Comparison of ENCODE assay signal across 11 cellular contexts in the genomic region with DNA sequence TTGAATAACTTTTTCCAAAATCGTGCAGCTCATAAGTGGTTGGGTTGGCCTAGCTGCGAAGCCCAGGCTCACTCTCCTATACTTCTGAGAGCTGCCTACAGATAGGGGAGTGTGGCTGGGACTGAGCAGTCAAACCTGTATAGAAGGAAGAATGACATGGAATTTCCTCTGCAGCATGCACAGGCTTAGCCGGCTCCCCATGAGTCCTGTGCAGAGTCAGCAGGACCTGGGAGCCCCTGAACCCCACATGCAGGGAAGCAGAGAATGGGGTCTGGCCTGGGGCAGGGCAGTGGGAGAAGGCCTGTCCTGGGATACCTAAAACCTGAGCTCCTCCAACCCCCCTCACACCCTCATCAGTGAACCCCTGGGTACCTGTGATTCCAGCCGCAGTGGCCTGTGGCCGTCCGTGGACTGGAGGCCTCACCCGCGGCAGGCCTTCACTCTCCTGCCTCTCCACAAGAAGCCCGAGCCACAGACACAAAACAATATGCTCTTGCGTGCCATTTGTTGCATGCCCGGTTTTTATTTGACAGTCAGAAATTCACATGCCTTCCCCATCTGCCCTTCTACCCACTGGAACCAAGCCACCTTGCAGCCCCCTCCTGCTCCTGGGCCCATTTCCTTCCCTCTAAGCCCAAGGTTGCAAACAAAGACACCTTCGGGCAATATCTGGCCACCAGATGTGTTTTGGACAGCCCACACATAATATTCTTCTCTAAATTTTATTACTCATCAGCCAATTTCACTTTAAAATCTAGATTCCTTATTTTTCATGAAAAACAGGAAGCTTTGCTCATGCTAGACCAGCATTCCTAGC. TPM values are rescaled to one million over a fixed set of nuclear protein-coding genes. Genes with fewer than 3 reads are reported as not detected.
A peak's percentile ranks its signal among the peaks of the same experiment; 100 is the strongest.
DNase-seq lines count a peak whose midpoint lies in the region; ATAC-seq and TF ChIP-seq lines count a peak whose summit lies in the region.
"Had no signal": no experiment of that assay in that cellular context is flagged by ENCODE, and none has a peak within 500 bp of the region (broad histone marks: within the 10 kb centered on the region; RNA-seq: fewer than 3 reads in every experiment).

No MANE protein-coding gene starts in this region.

- no peak overlapping the region for H3K4me3 Mint-ChIP-seq in activated T-helper 2 cell treated with anti-CD3 and anti-CD28 coated beads, Interferon-gamma antibody, Interleukin-2, Interleukin-4, amounts not matched to agents 10 μg/mL and 5 μg/mL and 100 μg/mL, durations not matched to agents 14 hours and 24 hours and 36 hours (ENCODE audit: low read depth)

- H3K27ac ChIP-seq in lower lobe of right lung: peak overlapping the region; percentile 77
- H3K27ac ChIP-seq in brain microvascular endothelial cell: no peak overlapping the region
- H3K27ac ChIP-seq: ascending aorta, tibial artery had no signal

- intact Hi-C loops in activated T-helper 2 cell treated with anti-CD3 and anti-CD28 coated beads, Interferon-gamma antibody, Interleukin-2, Interleukin-4, amounts not matched to agents 10 μg/mL and 5 μg/mL and 100 μg/mL, durations not matched to agents 14 hours and 24 hours and 36 hours (cut with micrococcal nuclease): loop anchor here (1.0 kb wide), 2 partner anchors 11 kb away; no protein-coding TSS in a partner anchor
- intact Hi-C loops in lower lobe of right lung (cut with DNase I): no loop called here

- H3K36me3 ChIP-seq in lower lobe of right lung: no peaks in the 10 kb centered on the region
- no peaks in the 10 kb centered on the region for H3K36me3 ChIP-seq in brain microvascular endothelial cell (replicated peaks)
- H3K36me3 ChIP-seq: ascending aorta, tibial artery had no signal

- peaks cover 82% of the 10 kb centered on the region for H3K4me1 Mint-ChIP-seq in activated T-helper 2 cell treated with anti-CD3 and anti-CD28 coated beads, Interferon-gamma antibody, Interleukin-2, Interleukin-4, amounts not matched to agents 10 μg/mL and 5 μg/mL and 100 μg/mL, durations not matched to agents 14 hours and 24 hours and 36 hours (ENCODE audit: low read depth)

- H3K27me3 ChIP-seq in lower lobe of right lung (ENCODE audit: low read depth) (no peaks in the 10 kb centered on the region), brain microvascular endothelial cell (replicated peaks) (no peaks in the 10 kb centered on the region)
- H3K27me3 ChIP-seq: ascending aorta, tibial artery had no signal

- H3K36me3 Mint-ChIP-seq in activated T-helper 2 cell treated with anti-CD3 and anti-CD28 coated beads, Interferon-gamma antibody, Interleukin-2, Interleukin-4, amounts not matched to agents 10 μg/mL and 5 μg/mL and 100 μg/mL, durations not matched to agents 14 hours and 24 hours and 36 hours (ENCODE audit: low read depth): peaks cover 5% of the 10 kb centered on the region

- H3K9me3 Mint-ChIP-seq in activated T-helper 2 cell treated with anti-CD3 and anti-CD28 coated beads, Interferon-gamma antibody, Interleukin-2, Interleukin-4, amounts not matched to agents 10 μg/mL and 5 μg/mL and 100 μg/mL, durations not matched to agents 14 hours and 24 hours and 36 hours: peaks cover 5% of the 10 kb centered on the region

- peaks cover 52% of the 10 kb centered on the region for H3K4me1 ChIP-seq in lower lobe of right lung
- H3K4me1 ChIP-seq: ascending aorta had no signal

- in situ Hi-C loops in brain microvascular endothelial cell (cut with HindIII; ENCODE audit: low pct_ligation_motif_present, low sequenced_read_pairs): no loop called here

- no peak overlapping the region for H3K4me3 ChIP-seq in lower lobe of right lung
- H3K4me3 ChIP-seq in brain microvascular endothelial cell (ENCODE audit: low read depth, low read length): no peak overlapping the region
- H3K4me3 ChIP-seq: ascending aorta, tibial artery had no signal

- H3K9me3 ChIP-seq in lower lobe of right lung: peaks cover 2% of the 10 kb centered on the region
- H3K9me3 ChIP-seq: tibial artery had no signal

- no peaks in the 10 kb centered on the region for H3K27me3 Mint-ChIP-seq in activated T-helper 2 cell treated with anti-CD3 and anti-CD28 coated beads, Interferon-gamma antibody, Interleukin-2, Interleukin-4, amounts not matched to agents 10 μg/mL and 5 μg/mL and 100 μg/mL, durations not matched to agents 14 hours and 24 hours and 36 hours (ENCODE audit: low read depth)

- ATAC-seq in lower lobe of right lung: peak in 1 of 2 donors; percentile 9

- H3K27ac Mint-ChIP-seq in activated T-helper 2 cell treated with anti-CD3 and anti-CD28 coated beads, Interferon-gamma antibody, Interleukin-2, Interleukin-4, amounts not matched to agents 10 μg/mL and 5 μg/mL and 100 μg/mL, durations not matched to agents 14 hours and 24 hours and 36 hours: peak overlapping the region; percentile 96

- peak; percentile 30 for DNase-seq in stimulated activated naive CD4-positive, alpha-beta T cell treated with Interleukin-2 at 50 U/mL for 16 hours (lab: John Stamatoyannopoulos, UW)
- no peak for DNase-seq in stimulated activated naive CD4-positive, alpha-beta T cell (lab: John Stamatoyannopoulos, UW)
- no peak for DNase-seq in activated T-helper 2 cell treated with anti-CD3 and anti-CD28 coated beads, Interferon-gamma antibody, Interleukin-2, Interleukin-4, amounts not matched to agents 10 μg/mL and 5 μg/mL and 100 μg/mL, durations not matched to agents 14 hours and 24 hours and 36 hours (ENCODE audit: low spot score)
- DNase-seq in lower lobe of right lung (no peak), brain microvascular endothelial cell (no peak), NCI-H2107 treated with DMSO at 0.1 percent for 48 hours (lab: John Stamatoyannopoulos, UW; ENCODE audit: unreplicated experiment) (no peak), OCI-M2 (lab: John Stamatoyannopoulos, UW; ENCODE audit: unreplicated experiment) (no peak), COLO668 (lab: John Stamatoyannopoulos, UW; ENCODE audit: unreplicated experiment) (no peak)
- DNase-seq: Calu3, tibial artery had no signal

- TF ChIP-seq CTCF in lower lobe of right lung (IDR thresholded peaks at IDR 0.05): no peak
- TF ChIP-seq CTCF in brain microvascular endothelial cell (IDR thresholded peaks at IDR 0.05; ENCODE audit: low read depth, low read length, missing control alignments): no peak

RNA-seq across cellular contexts. Expression of a gene that starts 18.0 kb away (rescaled TPM):
- total RNA-seq in activated T-helper 2 cell treated with anti-CD3 and anti-CD28 coated beads, Interferon-gamma antibody, Interleukin-2, Interleukin-4, amounts not matched to agents 10 μg/mL and 5 μg/mL and 100 μg/mL, durations not matched to agents 14 hours and 24 hours and 36 hours: 0.11 and 0.18 TPM in 2 replicates
- total RNA-seq in lower lobe of right lung: 0.32 TPM
- total RNA-seq: ascending aorta, Calu3 had no signal

RNA-seq across cellular contexts. Expression of a gene that starts 35.8 kb away (rescaled TPM):
- total RNA-seq in activated T-helper 2 cell treated with anti-CD3 and anti-CD28 coated beads, Interferon-gamma antibody, Interleukin-2, Interleukin-4, amounts not matched to agents 10 μg/mL and 5 μg/mL and 100 μg/mL, durations not matched to agents 14 hours and 24 hours and 36 hours: 56.5 and 61.9 TPM in 2 replicates
- 117 TPM for total RNA-seq in lower lobe of right lung
